ENCODE assay signal across 18 cellular contexts in genomic region chr14:29243355-29243754, GRCh38.
DNase-seq lines count a peak whose midpoint lies in the region; ATAC-seq, FAIRE-seq and TF ChIP-seq lines count a peak whose summit lies in the region.
"Had no signal": no experiment of that assay in that cellular context is flagged by ENCODE, and none has a peak within 500 bp of the region (broad histone marks: within the 10 kb centered on the region; RNA-seq: fewer than 3 reads in every experiment).

No MANE protein-coding gene starts in this region.

- intact Hi-C loops in A673 (cut with micrococcal nuclease; ENCODE audit: unreplicated experiment), result loop anchor here (5.0 kb wide), 2 partner anchors 219 to 284 kb away; no protein-coding TSS in a partner anchor

- H3K9me3 ChIP-seq in A673 (ENCODE audit: low read depth, low read length, poor library complexity, severe bottlenecking), result no peaks in the 10 kb centered on the region
- H3K9me3 ChIP-seq in astrocyte (ENCODE audit: insufficient read depth, low read depth, low read length), result no peaks in the 10 kb centered on the region
- H3K9me3 ChIP-seq: thoracic aorta had no signal

- H4K20me1 ChIP-seq in astrocyte (ENCODE audit: insufficient read depth, low read length), result no peaks in the 10 kb centered on the region

- H3K4me3 Mint-ChIP-seq in astrocyte (ENCODE audit: unreplicated experiment), result no peak overlapping the region
- H3K4me3 Mint-ChIP-seq: B cell had no signal

- FAIRE-seq in astrocyte (lab: Jason Lieb, UNC), result no peak

- H3K27ac ChIP-seq in A673 (ENCODE audit: low read depth, low read length, poor library complexity, severe bottlenecking) (no peak overlapping the region), astrocyte (ENCODE audit: low read depth, low read length) (peak overlapping the region; percentile 37)
- H3K27ac ChIP-seq: thoracic aorta had no signal

- no TSS peak for BruUV-seq in A673 (replicated peaks; lab: Mats Ljungman, UMichigan)

- DNase-seq in A673 (ENCODE audit: low spot score) (peak; percentile 77), GM04504 (ENCODE audit: low read depth) (peak; percentile 40), astrocyte (ENCODE audit: low read depth) (peak; percentile 79), foreskin fibroblast (peak; percentile 51 to 70), SIG-M5 treated with dmso at 0.1 percent for 504 hours (lab: John Stamatoyannopoulos, UW; ENCODE audit: unreplicated experiment) (no peak), anterior cingulate cortex (lab: John Stamatoyannopoulos, UW) (no peak)
- DNase-seq in activated naive CD4-positive, alpha-beta T cell treated with Interleukin-2 at 50 U/mL for 16 hours, result no peak
- DNase-seq: activated CD4-positive, alpha-beta T cell treated with anti-CD3 and anti-CD28 coated beads for 4 hours; islet precursor cell; Kasumi-1; NCI-H1694 treated with DMSO at 0.1 percent for 48 hours; posterior cingulate gyrus; SIG-M5; stimulated activated CD4-positive, alpha-beta T cell treated with anti-CD3 and anti-CD28 coated beads, Interleukin-15, amount 100 ng/mL, for 24 hours; T1000 had no signal

- peak overlapping the region; percentile 25 for H3K9ac ChIP-seq in astrocyte (ENCODE audit: low read length)

- no peaks in the 10 kb centered on the region for H3K79me2 ChIP-seq in astrocyte (ENCODE audit: insufficient read depth, low read length)

- no peaks in the 10 kb centered on the region for H3K27me3 Mint-ChIP-seq in astrocyte (ENCODE audit: low read depth, unreplicated experiment)
- H3K27me3 Mint-ChIP-seq: B cell had no signal

- H3K4me3 ChIP-seq in A673 (ENCODE audit: low read depth, low read length, poor library complexity, severe bottlenecking), result no peak overlapping the region
- H3K4me3 ChIP-seq in astrocyte (ENCODE audit: insufficient read depth, low read depth, low read length), result no peak overlapping the region
- no peak overlapping the region for H3K4me3 ChIP-seq in foreskin fibroblast (ENCODE audit: low read depth in 1 of 2, low read length in 2 of 2)
- H3K4me3 ChIP-seq: thoracic aorta had no signal

- H2AFZ ChIP-seq in astrocyte (ENCODE audit: low read depth, low read length), result peak overlapping the region; percentile 70

- CTCF ChIA-PET in A673 (lab: Charles Lee), result no interaction called here

- H3K4me1 ChIP-seq in A673 (ENCODE audit: insufficient read depth, low read length, poor library complexity, severe bottlenecking) (peaks cover 39% of the 10 kb centered on the region), astrocyte (ENCODE audit: insufficient read depth, low read length) (peaks cover 28% of the 10 kb centered on the region)

- POLR2A ChIA-PET in A673 (lab: Charles Lee; ENCODE audit: low non-redundant PET), result no interaction called here

- no peaks in the 10 kb centered on the region for H3K9me3 Mint-ChIP-seq in astrocyte (ENCODE audit: unreplicated experiment)

- H3K27me3 ChIP-seq in A673 (replicated peaks; ENCODE audit: insufficient read depth, low read depth, low read length, poor library complexity), result no peaks in the 10 kb centered on the region
- no peaks in the 10 kb centered on the region for H3K27me3 ChIP-seq in astrocyte (ENCODE audit: insufficient read depth, low read length)

- H3K36me3 ChIP-seq in A673 (ENCODE audit: insufficient read depth, low read length, poor library complexity, severe bottlenecking) (no peaks in the 10 kb centered on the region), astrocyte (ENCODE audit: insufficient read depth, low read length) (no peaks in the 10 kb centered on the region)
- H3K36me3 ChIP-seq: thoracic aorta had no signal

- no peaks in the 10 kb centered on the region for H3K4me1 Mint-ChIP-seq in astrocyte (ENCODE audit: low read depth, unreplicated experiment)
- H3K4me1 Mint-ChIP-seq: B cell had no signal

- no peak overlapping the region for H3K27ac Mint-ChIP-seq in astrocyte (ENCODE audit: unreplicated experiment)
- H3K27ac Mint-ChIP-seq: B cell had no signal

- ATAC-seq in GM18519 (IDR thresholded peaks at IDR 0.05; ENCODE audit: low FRiP score, unreplicated experiment), result no peak

- no peaks in the 10 kb centered on the region for H3K36me3 Mint-ChIP-seq in astrocyte (ENCODE audit: low read depth, unreplicated experiment)

- peak overlapping the region; percentile 73 for H3K4me2 ChIP-seq in astrocyte (ENCODE audit: low read length)

- TF ChIP-seq CTCF in A673 (conservative IDR thresholded peaks at IDR 0.05; ENCODE audit: low read depth, low read length) (no peak), astrocyte (IDR thresholded peaks at IDR 0.05; ENCODE audit: insufficient read depth, low read depth, low read length) (no peak), foreskin fibroblast (IDR thresholded peaks at IDR 0.05; ENCODE audit: low read depth, low read length) (no peak)

Comparison
In these comparisons a context has a peak if more than half of its experiments do, and no peak if none do; other contexts are left out.
1. DNase-seq: peak in A673 (single experiment), GM04504 (single experiment), astrocyte (single experiment) and foreskin fibroblast (2 of 2); none in SIG-M5 treated with dmso at 0.1 percent for 504 hours (single experiment), activated naive CD4-positive, alpha-beta T cell treated with Interleukin-2 at 50 U/mL for 16 hours (single experiment) and anterior cingulate cortex (0 of 58).